ENCODE assay signal across 18 cellular contexts in genomic region chr11:105588001-105588400, GRCh38. TPM values are rescaled to one million over a fixed set of nuclear protein-coding genes. Genes with fewer than 3 reads are reported as not detected.
DNase-seq lines count a peak whose midpoint lies in the region; ATAC-seq and TF ChIP-seq lines count a peak whose summit lies in the region.
"Had no signal": no experiment of that assay in that cellular context is flagged by ENCODE, and none has a peak within 500 bp of the region (broad histone marks: within the 10 kb centered on the region; RNA-seq: fewer than 3 reads in every experiment).

No MANE protein-coding gene starts in this region.

- peaks cover 0 to 10% (median 0%) of the 10 kb centered on the region in 11 donors for H3K9me3 Mint-ChIP-seq in naive thymus-derived CD4-positive, alpha-beta T cell
- H3K9me3 Mint-ChIP-seq: CD8-positive, alpha-beta T cell had no signal

- no peak overlapping the region for H3K27ac Mint-ChIP-seq in naive thymus-derived CD4-positive, alpha-beta T cell
- H3K27ac Mint-ChIP-seq: CD8-positive, alpha-beta T cell; naive B cell had no signal

- no peak for TF ChIP-seq CTCF in fibroblast of pulmonary artery (IDR thresholded peaks at IDR 0.05; ENCODE audit: low read length, missing control alignments)

- no peaks in the 10 kb centered on the region for H3K36me3 ChIP-seq in naive thymus-derived CD4-positive, alpha-beta T cell (ENCODE audit: control insufficient read depth in 2 of 3, insufficient read depth in 3 of 3, low read length in 3 of 3)
- H3K36me3 ChIP-seq: left ventricle myocardium inferior, thyroid gland had no signal

- H3K4me3 Mint-ChIP-seq in naive thymus-derived CD4-positive, alpha-beta T cell, result no peak overlapping the region
- H3K4me3 Mint-ChIP-seq: CD8-positive, alpha-beta T cell; naive B cell had no signal

- DNase-seq in HCEC 1CT (peak; percentile 84), SW480 (ENCODE audit: low spot score) (peak; percentile 7), fibroblast of pulmonary artery (ENCODE audit: low read depth) (peak; percentile 49), NCI-H345 (lab: John Stamatoyannopoulos, UW) (no peak), NCI-H1417 (lab: John Stamatoyannopoulos, UW) (no peak)
- no peak for DNase-seq in naive thymus-derived CD4-positive, alpha-beta T cell
- DNase-seq: activated CD8-positive, alpha-beta memory T cell treated with anti-CD3 and anti-CD28 coated beads for 24 hours; activated effector memory CD4-positive, alpha-beta T cell treated with Interleukin-2 at 50 U/mL for 16 hours; CD8-positive, alpha-beta T cell; central memory CD4-positive, alpha-beta T cell; left ventricle myocardium inferior; naive B cell; NCI-H1436; stimulated activated CD8-positive, alpha-beta memory T cell treated with anti-CD3 and anti-CD28 coated beads, Interleukin-4, amount 100 ng/mL, for 48 hours; thyroid gland had no signal

- intact Hi-C loops in naive thymus-derived CD4-positive, alpha-beta T cell (cut with micrococcal nuclease), result no loop called here

- no peaks in the 10 kb centered on the region for H3K27me3 Mint-ChIP-seq in naive thymus-derived CD4-positive, alpha-beta T cell
- H3K27me3 Mint-ChIP-seq: naive B cell had no signal

- H3K4me1 ChIP-seq in naive thymus-derived CD4-positive, alpha-beta T cell (ENCODE audit: control insufficient read depth in 2 of 2, insufficient read depth in 2 of 2, low read length in 2 of 2), result no peaks in the 10 kb centered on the region
- H3K4me1 ChIP-seq: left ventricle myocardium inferior, thyroid gland had no signal

- H3K27ac ChIP-seq in naive thymus-derived CD4-positive, alpha-beta T cell (ENCODE audit: low read depth, low read length), result no peak overlapping the region
- H3K27ac ChIP-seq: hepatocyte, left ventricle myocardium inferior, thyroid gland, VCaP had no signal

- no peaks in the 10 kb centered on the region for H3K36me3 Mint-ChIP-seq in naive thymus-derived CD4-positive, alpha-beta T cell
- H3K36me3 Mint-ChIP-seq: CD8-positive, alpha-beta T cell; naive B cell had no signal

- no peaks in the 10 kb centered on the region for H3K27me3 ChIP-seq in naive thymus-derived CD4-positive, alpha-beta T cell (ENCODE audit: control insufficient read depth in 2 of 2, insufficient read depth in 2 of 2, low read length in 2 of 2)
- H3K27me3 ChIP-seq: hepatocyte, thyroid gland had no signal

- no peak for ATAC-seq in HG03432 (IDR thresholded peaks at IDR 0.05; ENCODE audit: unreplicated experiment)
- no peak for ATAC-seq in naive thymus-derived CD4-positive, alpha-beta T cell
- ATAC-seq: CD8-positive, alpha-beta T cell had no signal

- CTCF ChIA-PET in naive thymus-derived CD4-positive, alpha-beta T cell (lab: Charles Lee), result no interaction called here

- H3K9me3 ChIP-seq in naive thymus-derived CD4-positive, alpha-beta T cell (ENCODE audit: control insufficient read depth in 2 of 3, low read length in 3 of 3), result no peaks in the 10 kb centered on the region
- H3K9me3 ChIP-seq: left ventricle myocardium inferior, thyroid gland had no signal

- POLR2A ChIA-PET in naive thymus-derived CD4-positive, alpha-beta T cell (lab: Charles Lee), result no interaction called here

- H3K4me1 Mint-ChIP-seq in naive thymus-derived CD4-positive, alpha-beta T cell, result no peaks in the 10 kb centered on the region
- H3K4me1 Mint-ChIP-seq: naive B cell had no signal

- no peak overlapping the region for H3K4me3 ChIP-seq in fibroblast of pulmonary artery (replicated peaks; ENCODE audit: low read depth, low read length)
- H3K4me3 ChIP-seq in naive thymus-derived CD4-positive, alpha-beta T cell (ENCODE audit: low read length), result no peak overlapping the region
- H3K4me3 ChIP-seq: hepatocyte, left ventricle myocardium inferior, thyroid gland had no signal

RNA-seq across cellular contexts. Expression of gene GRIA4, which starts 21.9 kb away (rescaled TPM):
- total RNA-seq in naive thymus-derived CD4-positive, alpha-beta T cell, result not detected
- polyA plus RNA-seq in naive thymus-derived CD4-positive, alpha-beta T cell, result not detected
- total RNA-seq: CD8-positive, alpha-beta T cell; left ventricle myocardium inferior had no signal

Comparison
In these comparisons a context has a peak if more than half of its experiments do, and no peak if none do; other contexts are left out.
1. DNase-seq: peak in HCEC 1CT (single experiment), SW480 (single experiment) and fibroblast of pulmonary artery (single experiment); none in NCI-H345 (single experiment), naive thymus-derived CD4-positive, alpha-beta T cell (0 of 9) and NCI-H1417 (0 of 3).